15 cellular contexts compared by ENCODE assay signal in genomic region chr16:87582966-87583325, GRCh38. TPM values are rescaled to one million over a fixed set of nuclear protein-coding genes. Genes with fewer than 3 reads are reported as not detected.
DNase-seq lines count a peak whose midpoint lies in the region; ATAC-seq and TF ChIP-seq lines count a peak whose summit lies in the region.
"Had no signal": no experiment of that assay in that cellular context is flagged by ENCODE, and none has a peak within 500 bp of the region (broad histone marks: within the 10 kb centered on the region; RNA-seq: fewer than 3 reads in every experiment).

No MANE protein-coding gene starts in this region.

- WGBS in right cardiac atrium = 80% methylated on average over 2 of the region's 2 CpGs

- H3K36me3 Mint-ChIP-seq in CD8-positive, alpha-beta memory T cell = no peaks in the 10 kb centered on the region
- H3K36me3 Mint-ChIP-seq: activated naive CD4-positive, alpha-beta T cell treated with anti-CD3 and anti-CD28 coated beads, Interleukin-2, amount 50 U/mL, for 72 hours had no signal

- H3K9ac ChIP-seq in skeletal muscle satellite cell (ENCODE audit: low read depth, low read length) = peak overlapping the region; percentile 80

- H3K4me3 ChIP-seq in right cardiac atrium (ENCODE audit: low read length) (no peak overlapping the region), left lung (no peak overlapping the region), skeletal muscle satellite cell (ENCODE audit: low read length) (peak overlapping the region; percentile 34)
- H3K4me3 ChIP-seq in CD8-positive, alpha-beta memory T cell (ENCODE audit: low read length) = no peak overlapping the region

- H3K9me3 Mint-ChIP-seq in CD8-positive, alpha-beta memory T cell = no peaks in the 10 kb centered on the region
- H3K9me3 Mint-ChIP-seq: activated B cell treated with CpG ODN at 0.5 μM for 24 hours; activated naive CD4-positive, alpha-beta T cell treated with anti-CD3 and anti-CD28 coated beads, Interleukin-2, amount 50 U/mL, for 72 hours; stimulated activated naive CD8-positive, alpha-beta T cell treated with anti-CD3 and anti-CD28 coated beads, Interleukin-15, Interleukin-2, amounts not matched to agents 100 ng/mL and 50 ng/mL, for 24 hours had no signal

- peaks cover 24 to 62% of the 10 kb centered on the region in 2 donors for H3K27me3 Mint-ChIP-seq in CD8-positive, alpha-beta memory T cell

- H3K4me1 Mint-ChIP-seq in CD8-positive, alpha-beta memory T cell = no peaks in the 10 kb centered on the region
- H3K4me1 Mint-ChIP-seq: activated B cell treated with CpG ODN at 0.5 μM for 24 hours had no signal

- peak overlapping the region in 1 of 8 donors; percentile 36 for H3K27ac Mint-ChIP-seq in CD8-positive, alpha-beta memory T cell
- H3K27ac Mint-ChIP-seq: activated B cell treated with CpG ODN at 0.5 μM for 24 hours; activated naive CD4-positive, alpha-beta T cell treated with anti-CD3 and anti-CD28 coated beads, Interleukin-2, amount 50 U/mL, for 72 hours; stimulated activated naive CD8-positive, alpha-beta T cell treated with anti-CD3 and anti-CD28 coated beads, Interleukin-15, Interleukin-2, amounts not matched to agents 100 ng/mL and 50 ng/mL, for 24 hours had no signal

- peak overlapping the region; percentile 73 for H3K4me2 ChIP-seq in skeletal muscle satellite cell (ENCODE audit: low read length)

- no peak for DNase-seq in right cardiac atrium
- DNase-seq in Right ventricle myocardium superior = no peak
- DNase-seq in left lung = no peak
- DNase-seq in activated CD8-positive, alpha-beta memory T cell treated with anti-CD3 and anti-CD28 coated beads, Interleukin-2, amount 50 U/mL, for 48 hours = no peak
- DNase-seq in CD8-positive, alpha-beta memory T cell = no peak
- no peak for DNase-seq in HEK293T (ENCODE audit: extremely low spot score)
- DNase-seq: activated B cell treated with CpG ODN at 0.5 μM for 24 hours; activated CD8-positive, alpha-beta memory T cell treated with anti-CD3 and anti-CD28 coated beads, Interleukin-2, amount 50 U/mL, for 4 hours; cortex of kidney; MM.1S; NCI-H2107 had no signal

- POLR2A ChIA-PET in CD8-positive, alpha-beta memory T cell (lab: Charles Lee) = interaction anchor here (0.6 kb wide), 1 partner anchor 76 kb away, joined by 3 read pairs; no protein-coding TSS in a partner anchor
- POLR2A ChIA-PET in HEK293T (lab: Yijun Ruan, JAX) = interaction anchor here (1.1 to 1.2 kb wide), 2 partner anchors 18 to 187 kb away, joined by 3 read pairs; no protein-coding TSS in a partner anchor

- H3K27me3 ChIP-seq in right cardiac atrium (ENCODE audit: control insufficient read depth, insufficient read depth) (no peaks in the 10 kb centered on the region), left lung (peaks cover 0 to 85% of the 10 kb centered on the region in 2 donors), skeletal muscle satellite cell (ENCODE audit: control insufficient read depth, insufficient read depth, low read length) (peaks cover 22% of the 10 kb centered on the region)
- H3K27me3 ChIP-seq in CD8-positive, alpha-beta memory T cell (ENCODE audit: insufficient read depth, low read length, poor library complexity, severe bottlenecking) = peaks cover 2% of the 10 kb centered on the region

- H3K36me3 ChIP-seq in left lung (no peaks in the 10 kb centered on the region), skeletal muscle satellite cell (ENCODE audit: insufficient read depth, low read length) (no peaks in the 10 kb centered on the region)
- no peaks in the 10 kb centered on the region for H3K36me3 ChIP-seq in CD8-positive, alpha-beta memory T cell (ENCODE audit: insufficient read depth, low read length)

- H3K4me3 Mint-ChIP-seq in CD8-positive, alpha-beta memory T cell = no peak overlapping the region
- H3K4me3 Mint-ChIP-seq: activated B cell treated with CpG ODN at 0.5 μM for 24 hours; stimulated activated naive CD8-positive, alpha-beta T cell treated with anti-CD3 and anti-CD28 coated beads, Interleukin-15, Interleukin-2, amounts not matched to agents 100 ng/mL and 50 ng/mL, for 24 hours had no signal

- intact Hi-C loops in right cardiac atrium (cut with DNase I) (loop anchor here in 3 of 4 donors (5.0 to 10.0 kb wide), 2 partner anchors 182 to 184 kb away; partner anchors contain the start of gene KLHDC4 (in 3 of the 3)), Right ventricle myocardium superior (cut with DNase I) (no loop called here), left lung (cut with DNase I) (no loop called here)

- no peak for TF ChIP-seq CTCF in left lung (IDR thresholded peaks at IDR 0.05)

- CTCF ChIA-PET in CD8-positive, alpha-beta memory T cell (lab: Charles Lee) = no interaction called here
- CTCF ChIA-PET in HEK293T (lab: Yijun Ruan, JAX) = interaction anchor here (0.8 to 2.4 kb wide), 6 partner anchors 8 to 197 kb away, joined by 3 to 22 read pairs (median 4); no protein-coding TSS in a partner anchor

- no peak for ATAC-seq in right cardiac atrium
- ATAC-seq in Right ventricle myocardium superior (ENCODE audit: poor library complexity) = no peak
- no peak for ATAC-seq in left lung
- no peak for ATAC-seq in GM21825 (IDR thresholded peaks at IDR 0.05; ENCODE audit: unreplicated experiment)
- ATAC-seq: activated naive CD4-positive, alpha-beta T cell treated with anti-CD3 and anti-CD28 coated beads, Interleukin-2, amount 50 U/mL, for 72 hours had no signal

- H3K27ac ChIP-seq in right cardiac atrium (ENCODE audit: low read length) (peak overlapping the region; percentile 68), left lung (peak overlapping the region; percentile 59 to 85)
- H3K27ac ChIP-seq in CD8-positive, alpha-beta memory T cell (ENCODE audit: low read depth, low read length) = no peak overlapping the region

- H3K4me1 ChIP-seq in right cardiac atrium (ENCODE audit: control insufficient read depth, insufficient read depth, low read length) (no peaks in the 10 kb centered on the region), left lung (peaks cover 0 to 10% of the 10 kb centered on the region in 2 donors), skeletal muscle satellite cell (ENCODE audit: control insufficient read depth, insufficient read depth, low read length) (peaks cover 38% of the 10 kb centered on the region)
- no peaks in the 10 kb centered on the region for H3K4me1 ChIP-seq in CD8-positive, alpha-beta memory T cell (ENCODE audit: insufficient read depth, low read length)

- H3K9me3 ChIP-seq in right cardiac atrium (ENCODE audit: control insufficient read depth, low read length) = no peaks in the 10 kb centered on the region
- H3K9me3 ChIP-seq in left lung = no peaks in the 10 kb centered on the region
- H3K9me3 ChIP-seq in skeletal muscle satellite cell (replicated peaks; ENCODE audit: low read length) = no peaks in the 10 kb centered on the region
- H3K9me3 ChIP-seq in CD8-positive, alpha-beta memory T cell (ENCODE audit: low read length) = no peaks in the 10 kb centered on the region

TF ChIP-seq in HEK293T, 16 proteins besides CTCF, POLR2A, EP300 and RAD21:
- TF ChIP-seq NFRKB (IDR thresholded peaks at IDR 0.05) = no peak
- no peak for TF ChIP-seq FOXM1 (IDR thresholded peaks at IDR 0.05; ENCODE audit: borderline replicate concordance)
- TF ChIP-seq LEF1 (IDR thresholded peaks at IDR 0.05; ENCODE audit: borderline replicate concordance) = no peak
- no peak for TF ChIP-seq ARNT (IDR thresholded peaks at IDR 0.05)
- no peak for TF ChIP-seq SP1 (IDR thresholded peaks at IDR 0.05)
- no peak for TF ChIP-seq CTBP1 (IDR thresholded peaks at IDR 0.05; ENCODE audit: borderline replicate concordance)
- no peak for TF ChIP-seq ELF4 (IDR thresholded peaks at IDR 0.05)
- no peak for TF ChIP-seq L3MBTL2 (conservative IDR thresholded peaks at IDR 0.05)
- TF ChIP-seq BHLHE40 (IDR thresholded peaks at IDR 0.05; ENCODE audit: borderline replicate concordance) = no peak
- no peak for TF ChIP-seq ZNF384 (IDR thresholded peaks at IDR 0.05)
- no peak for TF ChIP-seq SUZ12 (IDR thresholded peaks at IDR 0.05)
- TF ChIP-seq FOXA1 (IDR thresholded peaks at IDR 0.05) = no peak
- no peak for TF ChIP-seq FOXK2 (IDR thresholded peaks at IDR 0.05)
- TF ChIP-seq PKNOX1 (IDR thresholded peaks at IDR 0.05) = no peak
- TF ChIP-seq TARDBP (IDR thresholded peaks at IDR 0.05) = no peak
- no peak for TF ChIP-seq HDGF (IDR thresholded peaks at IDR 0.05; ENCODE audit: borderline replicate concordance)

RNA-seq across cellular contexts. Expression of gene JPH3, which starts 19.4 kb away (rescaled TPM):
- total RNA-seq in right cardiac atrium (under 1 TPM; 0.09 to 0.32 (median 0.21) TPM), Right ventricle myocardium superior (0.08 TPM), left lung (under 1 TPM in 1 of 2 donors, not detected in 1; 0.06 TPM)
- 0.11 TPM for polyA plus RNA-seq in right cardiac atrium
- total RNA-seq in skeletal muscle satellite cell (2012; rRNA removed) = not detected in 2 replicates
- total RNA-seq in CD8-positive, alpha-beta memory T cell = not detected
- polyA plus RNA-seq in CD8-positive, alpha-beta memory T cell = not detected
- total RNA-seq: activated B cell treated with CpG ODN at 0.5 μM for 24 hours had no signal

Comparison
In these comparisons a context has a peak if more than half of its experiments do, and no peak if none do; other contexts are left out.
1. intact Hi-C loops: an anchor here in right cardiac atrium (5.0 to 10.0 kb wide); none called in Right ventricle myocardium superior and left lung.